In genomic region chr2:74458132-74458956, GRCh38 we compare ENCODE assay signal across 8 cellular contexts. TPM values are rescaled to one million over a fixed set of nuclear protein-coding genes. Genes with fewer than 3 reads are reported as not detected.
DNase-seq lines count a peak whose midpoint lies in the region; ATAC-seq and TF ChIP-seq lines count a peak whose summit lies in the region.

Gene WBP1 (plus strand): TSS chr2:74458438. CDS start chr2:74458603, 165 bp downstream.

- H3K27me3 Mint-ChIP-seq in activated T-helper 2 cell treated with anti-CD3 and anti-CD28 coated beads, Interferon-gamma antibody, Interleukin-2, Interleukin-4, amounts not matched to agents 10 μg/mL and 5 μg/mL and 100 μg/mL, durations not matched to agents 14 hours and 24 hours and 36 hours (ENCODE audit: low read depth): no peaks in the 10 kb centered on the region
- peaks cover 0 to 2% (median 0%) of the 10 kb centered on the region in 5 donors for H3K27me3 Mint-ChIP-seq in naive thymus-derived CD4-positive, alpha-beta T cell
- H3K27me3 Mint-ChIP-seq in stimulated activated naive B cell treated with anti-CD40 and anti-IgM and Interleukin-4, amounts not matched to agents 10 μg/mL and 1 μg/mL and 100 μg/mL, for 72 hours: no peaks in the 10 kb centered on the region

- no peaks in the 10 kb centered on the region for H3K9me2 ChIP-seq in DOHH2 (replicated peaks; ENCODE audit: control insufficient read depth, low read length)

- H3K27me3 ChIP-seq in DOHH2 (ENCODE audit: control insufficient read depth, low read length): no peaks in the 10 kb centered on the region
- no peaks in the 10 kb centered on the region for H3K27me3 ChIP-seq in RWPE2 (ENCODE audit: insufficient read depth, poor library complexity, severe bottlenecking)
- H3K27me3 ChIP-seq in fibroblast of lung (ENCODE audit: control insufficient read depth, insufficient read depth, low read length): no peaks in the 10 kb centered on the region
- H3K27me3 ChIP-seq in naive thymus-derived CD4-positive, alpha-beta T cell (ENCODE audit: control insufficient read depth in 2 of 2, insufficient read depth in 2 of 2, low read length in 2 of 2): no peaks in the 10 kb centered on the region

- intact Hi-C loops in activated T-helper 2 cell treated with anti-CD3 and anti-CD28 coated beads, Interferon-gamma antibody, Interleukin-2, Interleukin-4, amounts not matched to agents 10 μg/mL and 5 μg/mL and 100 μg/mL, durations not matched to agents 14 hours and 24 hours and 36 hours (cut with micrococcal nuclease): loop anchor here (1.0 to 10.0 kb wide), 6 partner anchors 14 to 1224 kb away; partner anchors contain the start of genes AUP1, CCT7, HK2 and HTRA2
- intact Hi-C loops in naive thymus-derived CD4-positive, alpha-beta T cell (cut with micrococcal nuclease): loop anchor here (1.0 to 10.0 kb wide), 16 partner anchors 14 to 1386 kb away; partner anchors contain the start of genes AUP1 (in 2 of the 2), C2orf81 (in 2 of the 2), HTRA2 (in 2 of the 2) and MRPL53 (in 2 of the 2)

- H3K79me2 ChIP-seq in DOHH2 (ENCODE audit: control insufficient read depth, low read length) (peaks cover 31% of the 10 kb centered on the region), fibroblast of lung (ENCODE audit: control insufficient read depth, insufficient read depth, low read length) (peaks cover 6% of the 10 kb centered on the region)

- H3F3A ChIP-seq in DOHH2 (ENCODE audit: control insufficient read depth, insufficient read depth): peaks cover 12% of the 10 kb centered on the region; the same call in 1 of the 2 replicates

- no peaks in the 10 kb centered on the region for H3K9me3 ChIP-seq in DOHH2 (ENCODE audit: control insufficient read depth, insufficient read depth, low read length)
- H3K9me3 ChIP-seq in RWPE2 (ENCODE audit: severe bottlenecking): no peaks in the 10 kb centered on the region
- no peaks in the 10 kb centered on the region for H3K9me3 ChIP-seq in fibroblast of lung (ENCODE audit: control insufficient read depth, insufficient read depth, low read depth, low read length)
- no peaks in the 10 kb centered on the region for H3K9me3 ChIP-seq in naive thymus-derived CD4-positive, alpha-beta T cell (ENCODE audit: control insufficient read depth in 2 of 3, low read length in 3 of 3)

- H3K4me2 ChIP-seq in DOHH2 (ENCODE audit: low read length) (peak within 1 kb of the TSS; percentile 95), fibroblast of lung (ENCODE audit: extremely low read depth, insufficient read depth, low read length) (peak within 1 kb of the TSS; percentile 96)

- H3K9ac ChIP-seq in fibroblast of lung (ENCODE audit: insufficient read depth, low read length): peak within 1 kb of the TSS; percentile 62

- H4K20me1 ChIP-seq in DOHH2 (ENCODE audit: control insufficient read depth, insufficient read depth, low read depth, low read length) (no peaks in the 10 kb centered on the region), fibroblast of lung (ENCODE audit: control insufficient read depth, extremely low read depth, insufficient read depth, low read length) (no peaks in the 10 kb centered on the region)

- H3K36me3 ChIP-seq in DOHH2 (ENCODE audit: control insufficient read depth, low read length) (peaks cover 37% of the 10 kb centered on the region), RWPE2 (ENCODE audit: low read depth) (peaks cover 24% of the 10 kb centered on the region), fibroblast of lung (ENCODE audit: control insufficient read depth, insufficient read depth, low read length) (peaks cover 15% of the 10 kb centered on the region)
- peaks cover 0 to 29% (median 0%) of the 10 kb centered on the region in 3 experiments for H3K36me3 ChIP-seq in naive thymus-derived CD4-positive, alpha-beta T cell (ENCODE audit: control insufficient read depth in 2 of 3, insufficient read depth in 3 of 3, low read length in 3 of 3)

- DNase-seq in H4 (ENCODE audit: low spot score) (peak; percentile 100), LoVo (ENCODE audit: low spot score) (peak; percentile 99), RWPE2 (ENCODE audit: low spot score) (peak; percentile 100), fibroblast of lung (ENCODE audit: low read depth in 2 of 2) (peak; percentile 100)
- peak; percentile 100 for DNase-seq in activated T-helper 2 cell treated with anti-CD3 and anti-CD28 coated beads, Interferon-gamma antibody, Interleukin-2, Interleukin-4, amounts not matched to agents 10 μg/mL and 5 μg/mL and 100 μg/mL, durations not matched to agents 14 hours and 24 hours and 36 hours (ENCODE audit: low spot score)
- DNase-seq in naive thymus-derived CD4-positive, alpha-beta T cell: peak in 8 of 9 donors; percentile 85 to 100 (median 100)
- peak; percentile 100 for DNase-seq in stimulated activated naive B cell treated with anti-CD40 and anti-IgM and Interleukin-4, amounts not matched to agents 10 μg/mL and 1 μg/mL and 100 μg/mL, for 72 hours

- no peaks in the 10 kb centered on the region for H3K9me3 Mint-ChIP-seq in activated T-helper 2 cell treated with anti-CD3 and anti-CD28 coated beads, Interferon-gamma antibody, Interleukin-2, Interleukin-4, amounts not matched to agents 10 μg/mL and 5 μg/mL and 100 μg/mL, durations not matched to agents 14 hours and 24 hours and 36 hours
- H3K9me3 Mint-ChIP-seq in naive thymus-derived CD4-positive, alpha-beta T cell: peaks cover 0 to 8% (median 0%) of the 10 kb centered on the region in 11 donors
- H3K9me3 Mint-ChIP-seq in stimulated activated naive B cell treated with anti-CD40 and anti-IgM and Interleukin-4, amounts not matched to agents 10 μg/mL and 1 μg/mL and 100 μg/mL, for 72 hours: no peaks in the 10 kb centered on the region

- peak within 1 kb of the TSS; percentile 43 for H2AFZ ChIP-seq in fibroblast of lung (ENCODE audit: low read length)

- TF ChIP-seq CTCF in DOHH2 (IDR thresholded peaks at IDR 0.05; ENCODE audit: low read depth, low read length, poor library complexity, severe bottlenecking) (no peak), RWPE2 (IDR thresholded peaks at IDR 0.05; ENCODE audit: poor library complexity, severe bottlenecking) (no peak), fibroblast of lung (conservative IDR thresholded peaks at IDR 0.05 in 1 of 2, IDR thresholded peaks at IDR 0.05 in 1 of 2; ENCODE audit: low read depth in 1 of 2, low read length in 2 of 2) (no peak)

- peak; percentile 89 for ATAC-seq in RWPE2 (ENCODE audit: low read depth)
- ATAC-seq in naive thymus-derived CD4-positive, alpha-beta T cell: peak; percentile 89
- ATAC-seq in stimulated activated naive B cell treated with anti-CD40 and anti-IgM and Interleukin-4, amounts not matched to agents 10 μg/mL and 1 μg/mL and 100 μg/mL, for 72 hours (replicated peaks): peak; percentile 84 to 87

- POLR2A ChIA-PET in naive thymus-derived CD4-positive, alpha-beta T cell (lab: Charles Lee): interaction anchor here (0.6 to 10.8 kb wide), 26 partner anchors 9 to 1225 kb away, joined by 3 to 197 read pairs (median 4); partner anchors contain the start of genes AUP1, C2orf81, CCDC142 and DQX1

- CTCF ChIA-PET in naive thymus-derived CD4-positive, alpha-beta T cell (lab: Charles Lee): interaction anchor here (1.2 to 3.9 kb wide), 3 partner anchors 16 to 73 kb away, joined by 4 to 30 read pairs (median 6); partner anchors contain the start of genes CCDC142 and TTC31

- peaks cover 33% of the 10 kb centered on the region for H3K4me1 Mint-ChIP-seq in activated T-helper 2 cell treated with anti-CD3 and anti-CD28 coated beads, Interferon-gamma antibody, Interleukin-2, Interleukin-4, amounts not matched to agents 10 μg/mL and 5 μg/mL and 100 μg/mL, durations not matched to agents 14 hours and 24 hours and 36 hours (ENCODE audit: low read depth)
- peaks cover 38 to 68% (median 58%) of the 10 kb centered on the region in 7 donors for H3K4me1 Mint-ChIP-seq in naive thymus-derived CD4-positive, alpha-beta T cell
- H3K4me1 Mint-ChIP-seq in stimulated activated naive B cell treated with anti-CD40 and anti-IgM and Interleukin-4, amounts not matched to agents 10 μg/mL and 1 μg/mL and 100 μg/mL, for 72 hours: peaks cover 44 to 63% of the 10 kb centered on the region in 2 donors

- H3K27ac ChIP-seq in DOHH2 (ENCODE audit: low read depth, low read length): peak within 1 kb of the TSS; percentile 90
- H3K27ac ChIP-seq in RWPE2 (ENCODE audit: poor library complexity, severe bottlenecking): peak within 1 kb of the TSS; percentile 85
- H3K27ac ChIP-seq in fibroblast of lung (ENCODE audit: insufficient read depth, low read length): peak within 1 kb of the TSS; percentile 73
- peak within 1 kb of the TSS; percentile 100 for H3K27ac ChIP-seq in naive thymus-derived CD4-positive, alpha-beta T cell (ENCODE audit: low read depth, low read length)

- peak within 1 kb of the TSS; percentile 99 for H3K4me3 Mint-ChIP-seq in activated T-helper 2 cell treated with anti-CD3 and anti-CD28 coated beads, Interferon-gamma antibody, Interleukin-2, Interleukin-4, amounts not matched to agents 10 μg/mL and 5 μg/mL and 100 μg/mL, durations not matched to agents 14 hours and 24 hours and 36 hours (ENCODE audit: low read depth)
- H3K4me3 Mint-ChIP-seq in naive thymus-derived CD4-positive, alpha-beta T cell: peak within 1 kb of the TSS; percentile 87 to 99 (median 96)
- peak within 1 kb of the TSS; percentile 84 to 94 for H3K4me3 Mint-ChIP-seq in stimulated activated naive B cell treated with anti-CD40 and anti-IgM and Interleukin-4, amounts not matched to agents 10 μg/mL and 1 μg/mL and 100 μg/mL, for 72 hours

- peak within 1 kb of the TSS; percentile 99 for H3K27ac Mint-ChIP-seq in activated T-helper 2 cell treated with anti-CD3 and anti-CD28 coated beads, Interferon-gamma antibody, Interleukin-2, Interleukin-4, amounts not matched to agents 10 μg/mL and 5 μg/mL and 100 μg/mL, durations not matched to agents 14 hours and 24 hours and 36 hours
- peak within 1 kb of the TSS; percentile 88 to 100 (median 99) for H3K27ac Mint-ChIP-seq in naive thymus-derived CD4-positive, alpha-beta T cell
- H3K27ac Mint-ChIP-seq in stimulated activated naive B cell treated with anti-CD40 and anti-IgM and Interleukin-4, amounts not matched to agents 10 μg/mL and 1 μg/mL and 100 μg/mL, for 72 hours: peak within 1 kb of the TSS; percentile 100

- H3K4me1 ChIP-seq in DOHH2 (ENCODE audit: control insufficient read depth, low read length) (peaks cover 25% of the 10 kb centered on the region), RWPE2 (ENCODE audit: insufficient read depth, poor library complexity, severe bottlenecking) (peaks cover 12% of the 10 kb centered on the region), fibroblast of lung (ENCODE audit: control insufficient read depth, extremely low read depth, insufficient read depth, low read length) (peaks cover 19% of the 10 kb centered on the region)
- peaks cover 30 to 34% of the 10 kb centered on the region in 2 donors for H3K4me1 ChIP-seq in naive thymus-derived CD4-positive, alpha-beta T cell (ENCODE audit: control insufficient read depth in 2 of 2, insufficient read depth in 2 of 2, low read length in 2 of 2)

- H3K4me3 ChIP-seq in DOHH2 (ENCODE audit: low read length) (peak within 1 kb of the TSS; percentile 81), RWPE2 (ENCODE audit: severe bottlenecking) (peak within 1 kb of the TSS; percentile 60), fibroblast of lung (replicated peaks in 1 of 4; ENCODE audit: control extremely low read depth in 1 of 4, insufficient read depth in 1 of 4, low read depth in 3 of 4, low read length in 4 of 4) (peak within 1 kb of the TSS; percentile 81 to 95 (median 90))
- H3K4me3 ChIP-seq in naive thymus-derived CD4-positive, alpha-beta T cell (ENCODE audit: low read length): peak within 1 kb of the TSS; percentile 70

- H3K36me3 Mint-ChIP-seq in activated T-helper 2 cell treated with anti-CD3 and anti-CD28 coated beads, Interferon-gamma antibody, Interleukin-2, Interleukin-4, amounts not matched to agents 10 μg/mL and 5 μg/mL and 100 μg/mL, durations not matched to agents 14 hours and 24 hours and 36 hours (ENCODE audit: low read depth): peaks cover 41% of the 10 kb centered on the region
- H3K36me3 Mint-ChIP-seq in naive thymus-derived CD4-positive, alpha-beta T cell: peaks cover 0 to 17% (median 6%) of the 10 kb centered on the region in 5 donors
- H3K36me3 Mint-ChIP-seq in stimulated activated naive B cell treated with anti-CD40 and anti-IgM and Interleukin-4, amounts not matched to agents 10 μg/mL and 1 μg/mL and 100 μg/mL, for 72 hours: peaks cover 25 to 55% of the 10 kb centered on the region in 2 donors

RNA-seq across cellular contexts. Expression of gene WBP1, which starts in this region (rescaled TPM):
- total RNA-seq in H4 (2014; rRNA removed; shearing (Covaris generic)): 86.8 and 93.9 TPM in 2 replicates
- total RNA-seq in activated T-helper 2 cell treated with anti-CD3 and anti-CD28 coated beads, Interferon-gamma antibody, Interleukin-2, Interleukin-4, amounts not matched to agents 10 μg/mL and 5 μg/mL and 100 μg/mL, durations not matched to agents 14 hours and 24 hours and 36 hours: 38.6 and 40.7 TPM in 2 replicates
- 48.8 and 78.1 TPM in 2 replicates for total RNA-seq in fibroblast of lung
- 43.8 and 45.8 TPM in 2 replicates for polyA plus RNA-seq in fibroblast of lung
- polyA plus RNA-seq in fibroblast of lung (2012): 70.8 and 71.3 TPM in 2 replicates
- 134 and 199 TPM in 2 replicates for polyA minus RNA-seq in fibroblast of lung (ENCODE audit: low replicate concordance)
- 100 to 1,000 TPM in 2 of 5 experiments, 10 to 100 TPM in 3; 53.6 to 127 (median 85.4) TPM for total RNA-seq in naive thymus-derived CD4-positive, alpha-beta T cell
- 10 to 100 TPM; 33.3 to 45.4 TPM for polyA plus RNA-seq in naive thymus-derived CD4-positive, alpha-beta T cell

Comparison
In these comparisons a context has a peak if more than half of its experiments do, and no peak if none do; other contexts are left out.
1. Peak in every context shown above with its lines: DNase-seq, ATAC-seq, H3K4me3 ChIP-seq and H3K27ac ChIP-seq.